ENCODE assay signal across 12 cellular contexts in the genomic region with DNA sequence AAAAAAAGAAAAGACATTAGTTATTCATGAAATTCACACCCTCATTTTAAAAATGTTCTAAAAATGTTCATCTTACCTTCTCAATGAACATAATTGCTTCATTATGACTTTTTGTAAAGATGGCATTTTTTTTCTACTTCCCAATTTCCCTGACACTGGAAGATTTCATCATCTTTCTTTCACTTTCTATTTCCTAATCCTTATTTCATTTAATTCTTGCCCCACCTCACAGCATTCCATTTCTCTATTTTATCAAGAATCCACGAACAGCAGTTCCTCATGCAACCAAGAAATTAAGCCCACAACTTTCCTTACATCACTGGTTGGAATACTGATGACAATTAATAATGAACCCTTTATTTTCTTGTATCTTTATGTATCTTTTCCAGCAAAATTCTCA. TPM values are rescaled to one million over a fixed set of nuclear protein-coding genes. Genes with fewer than 3 reads are reported as not detected.
DNase-seq lines count a peak whose midpoint lies in the region; ATAC-seq and TF ChIP-seq lines count a peak whose summit lies in the region.
"Had no signal": no experiment of that assay in that cellular context is flagged by ENCODE, and none has a peak within 500 bp of the region (broad histone marks: within the 10 kb centered on the region; RNA-seq: fewer than 3 reads in every experiment).

No MANE protein-coding gene starts in this region.

- no peak for DNase-seq in T-helper 2 cell treated with Interferon-gamma antibody and Interleukin-4, amounts not matched to agents 5 μg/mL and 100 μg/mL, for 36 hours (ENCODE audit: low spot score)
- DNase-seq in T-helper 2 cell (no peak), fibroblast of mammary gland (ENCODE audit: low read depth) (peak; percentile 16), smooth muscle cell (lab: John Stamatoyannopoulos, UW; ENCODE audit: unreplicated experiment) (no peak), NCI-H2171 (lab: John Stamatoyannopoulos, UW) (no peak)
- DNase-seq: BE2C; NCI-H748 treated with DMSO at 0.1 percent for 48 hours; stimulated activated CD4-positive, alpha-beta T cell treated with anti-CD3 and anti-CD28 coated beads, Interleukin-12 subunit alpha, Interleukin-12 subunit beta, amount 100 ng/mL, for 4 hours had no signal

- H3K4me1 Mint-ChIP-seq in T-helper 2 cell treated with Interferon-gamma antibody and Interleukin-4, amounts not matched to agents 5 μg/mL and 100 μg/mL, for 36 hours (ENCODE audit: low read depth), result peaks cover 40% of the 10 kb centered on the region

- H4K20me1 ChIP-seq in SU-DHL-6 (ENCODE audit: low read depth, low read length) (no peaks in the 10 kb centered on the region), smooth muscle cell (ENCODE audit: low read depth) (peaks cover 41% of the 10 kb centered on the region)

- H3F3A ChIP-seq in SU-DHL-6 (ENCODE audit: insufficient read depth) (peaks cover 6% of the 10 kb centered on the region; the same call in 1 of the 2 replicates), smooth muscle cell (ENCODE audit: low read depth) (peaks cover 7% of the 10 kb centered on the region)

- H3K4me2 ChIP-seq in SU-DHL-6 (ENCODE audit: low read depth, low read length, poor library complexity, severe bottlenecking), result peak overlapping the region; percentile 84
- peak overlapping the region; percentile 83 for H3K4me2 ChIP-seq in smooth muscle cell

- no peaks in the 10 kb centered on the region for H3K9me3 ChIP-seq in SU-DHL-6 (ENCODE audit: insufficient read depth, low read length)
- no peaks in the 10 kb centered on the region for H3K9me3 ChIP-seq in smooth muscle cell (replicated peaks; ENCODE audit: low read depth)
- H3K9me3 ChIP-seq: BE2C had no signal

- peaks cover 12% of the 10 kb centered on the region for H3K4me1 ChIP-seq in smooth muscle cell (ENCODE audit: low read depth)
- H3K4me1 ChIP-seq: BE2C had no signal

- ATAC-seq in HG02884 (IDR thresholded peaks at IDR 0.05; ENCODE audit: unreplicated experiment) (no peak), HG02678 (IDR thresholded peaks at IDR 0.05; ENCODE audit: unreplicated experiment) (no peak)

- peak overlapping the region; percentile 16 for H3K27ac Mint-ChIP-seq in T-helper 2 cell treated with Interferon-gamma antibody and Interleukin-4, amounts not matched to agents 5 μg/mL and 100 μg/mL, for 36 hours

- H2AFZ ChIP-seq in SU-DHL-6 (ENCODE audit: low read depth, low read length, severe bottlenecking) (no peak overlapping the region), smooth muscle cell (ENCODE audit: low read depth) (no peak overlapping the region)

- H3K9ac ChIP-seq in SU-DHL-6 (ENCODE audit: low read length) (0 out of 2 replicates have a peak overlapping the region, but pooled peaks have one; percentile 96), smooth muscle cell (ENCODE audit: low read depth) (no peak overlapping the region)

- no peak for TF ChIP-seq CTCF in SU-DHL-6 (IDR thresholded peaks at IDR 0.05; ENCODE audit: insufficient read depth, low read length, poor library complexity, severe bottlenecking)
- no peak for TF ChIP-seq CTCF in fibroblast of mammary gland (conservative IDR thresholded peaks at IDR 0.05; ENCODE audit: control insufficient read depth, insufficient read depth, low read depth, low read length)
- no peak for TF ChIP-seq CTCF in smooth muscle cell (IDR thresholded peaks at IDR 0.05; ENCODE audit: borderline replicate concordance, insufficient read depth, poor library complexity, severe bottlenecking)

- H3K27ac ChIP-seq in SU-DHL-6 (ENCODE audit: low read depth, low read length) (no peak overlapping the region), smooth muscle cell (ENCODE audit: low read depth) (no peak overlapping the region)

- H3K27me3 Mint-ChIP-seq in T-helper 2 cell treated with Interferon-gamma antibody and Interleukin-4, amounts not matched to agents 5 μg/mL and 100 μg/mL, for 36 hours (ENCODE audit: low read depth), result no peaks in the 10 kb centered on the region

- H3K36me3 ChIP-seq in SU-DHL-6 (ENCODE audit: low read length) (peaks cover 37% of the 10 kb centered on the region), smooth muscle cell (ENCODE audit: low read depth) (peaks cover 15% of the 10 kb centered on the region)
- H3K36me3 ChIP-seq: BE2C had no signal

- no peaks in the 10 kb centered on the region for H3K9me3 Mint-ChIP-seq in T-helper 2 cell treated with Interferon-gamma antibody and Interleukin-4, amounts not matched to agents 5 μg/mL and 100 μg/mL, for 36 hours

- H3K4me3 ChIP-seq in SU-DHL-6 (ENCODE audit: insufficient read depth, low read length, poor library complexity, severe bottlenecking) (no peak overlapping the region), fibroblast of mammary gland (ENCODE audit: control insufficient read depth, low read depth, low read length) (peak overlapping the region; percentile 81), smooth muscle cell (no peak overlapping the region)

- peak overlapping the region; percentile 89 for H3K4me3 Mint-ChIP-seq in T-helper 2 cell treated with Interferon-gamma antibody and Interleukin-4, amounts not matched to agents 5 μg/mL and 100 μg/mL, for 36 hours

- H3K27me3 ChIP-seq in SU-DHL-6 (ENCODE audit: low read length) (no peaks in the 10 kb centered on the region), smooth muscle cell (ENCODE audit: low read depth) (no peaks in the 10 kb centered on the region)
- H3K27me3 ChIP-seq: BE2C had no signal

- H3K36me3 Mint-ChIP-seq in T-helper 2 cell treated with Interferon-gamma antibody and Interleukin-4, amounts not matched to agents 5 μg/mL and 100 μg/mL, for 36 hours (ENCODE audit: low read depth), result peaks cover 33% of the 10 kb centered on the region

- peaks cover 47% of the 10 kb centered on the region for H3K79me2 ChIP-seq in SU-DHL-6 (ENCODE audit: insufficient read depth, low read length)
- peaks cover 63% of the 10 kb centered on the region for H3K79me2 ChIP-seq in smooth muscle cell (ENCODE audit: low read depth)

- 86% methylated on average over 1 of the region's 1 CpG for WGBS in smooth muscle cell (ENCODE audit: low lambda C conversion rate)

- no peaks in the 10 kb centered on the region for H3K9me2 ChIP-seq in SU-DHL-6 (replicated peaks; ENCODE audit: insufficient read depth, low read length)

RNA-seq across cellular contexts. Expression of a gene that starts 1.9 kb away (rescaled TPM):
- total RNA-seq in smooth muscle cell, result 18.0 and 35.2 TPM in 2 replicates
- polyA plus RNA-seq in smooth muscle cell, result 16.3 and 16.5 TPM in 2 replicates

RNA-seq across cellular contexts. Expression of a gene that starts 46.7 kb away (rescaled TPM):
- total RNA-seq in smooth muscle cell, result not detected in 2 replicates
- polyA plus RNA-seq in smooth muscle cell, result not detected in 2 replicates
- total RNA-seq: glomerular endothelial cell had no signal

RNA-seq across cellular contexts. Expression of a gene that starts 51.4 kb away (rescaled TPM):
- total RNA-seq in smooth muscle cell, result 40.0 and 47.2 TPM in 2 replicates
- polyA plus RNA-seq in smooth muscle cell, result 32.0 and 35.9 TPM in 2 replicates
